ENCODE assay signal across 1 cellular context in the genomic region with DNA sequence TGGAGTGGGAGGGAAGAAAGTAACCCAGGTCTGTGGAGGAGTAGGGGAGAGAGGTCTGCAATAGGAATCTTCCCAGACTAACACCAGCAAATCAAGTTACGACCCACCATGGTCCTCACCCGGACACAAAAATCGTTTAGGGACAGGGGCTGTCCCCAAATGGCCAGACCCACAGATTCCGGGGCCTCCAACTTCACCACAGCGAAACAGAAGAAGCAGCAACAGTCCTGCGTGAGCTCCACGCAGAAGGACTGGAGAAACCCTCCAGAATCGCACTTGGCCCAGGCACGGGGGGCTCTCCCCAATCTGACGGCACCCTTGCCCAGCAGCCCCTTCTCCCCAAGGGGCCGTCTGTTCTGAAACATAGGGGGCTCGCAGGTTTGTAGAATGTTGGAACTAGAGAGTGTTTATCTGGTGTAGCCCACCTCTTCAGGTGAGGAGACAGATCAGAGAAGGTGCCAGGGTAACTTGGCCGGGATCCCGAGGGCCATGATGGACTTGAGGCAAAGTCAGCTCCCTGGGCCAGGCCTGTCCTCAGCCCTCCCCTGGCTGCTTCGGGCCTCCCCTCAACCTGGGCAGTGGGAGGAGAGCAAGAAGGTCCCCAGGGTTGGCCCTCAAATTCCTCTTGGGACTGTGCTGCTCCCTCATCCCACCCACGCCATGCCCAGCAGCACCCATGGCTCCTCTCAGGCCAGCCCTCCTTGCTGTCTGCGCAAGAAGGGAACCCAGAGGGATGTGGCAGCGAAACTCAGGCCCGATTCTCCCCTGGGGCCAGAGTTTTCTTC.
TF ChIP-seq lines count a peak whose summit lies in the region.

No MANE protein-coding gene starts in this region.

TF ChIP-seq in HepG2, 621 proteins besides CTCF, POLR2A, EP300 and RAD21:
- TF ChIP-seq, protein P1, sequence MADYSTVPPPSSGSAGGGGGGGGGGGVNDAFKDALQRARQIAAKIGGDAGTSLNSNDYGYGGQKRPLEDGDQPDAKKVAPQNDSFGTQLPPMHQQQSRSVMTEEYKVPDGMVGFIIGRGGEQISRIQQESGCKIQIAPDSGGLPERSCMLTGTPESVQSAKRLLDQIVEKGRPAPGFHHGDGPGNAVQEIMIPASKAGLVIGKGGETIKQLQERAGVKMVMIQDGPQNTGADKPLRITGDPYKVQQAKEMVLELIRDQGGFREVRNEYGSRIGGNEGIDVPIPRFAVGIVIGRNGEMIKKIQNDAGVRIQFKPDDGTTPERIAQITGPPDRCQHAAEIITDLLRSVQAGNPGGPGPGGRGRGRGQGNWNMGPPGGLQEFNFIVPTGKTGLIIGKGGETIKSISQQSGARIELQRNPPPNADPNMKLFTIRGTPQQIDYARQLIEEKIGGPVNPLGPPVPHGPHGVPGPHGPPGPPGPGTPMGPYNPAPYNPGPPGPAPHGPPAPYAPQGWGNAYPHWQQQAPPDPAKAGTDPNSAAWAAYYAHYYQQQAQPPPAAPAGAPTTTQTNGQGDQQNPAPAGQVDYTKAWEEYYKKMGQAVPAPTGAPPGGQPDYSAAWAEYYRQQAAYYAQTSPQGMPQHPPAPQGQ (CRISPR knock-in tag; IDR thresholded peaks at IDR 0.05; ENCODE audit: borderline replicate concordance) = no peak
- peak; percentile 37 for TF ChIP-seq AGO2 (optimal IDR thresholded peaks at IDR 0.05; ENCODE audit: low read depth, low read length)
